9 cellular contexts compared by ENCODE assay signal in genomic region chr5:109407913-109408312, GRCh38. TPM values are rescaled to one million over a fixed set of nuclear protein-coding genes. Genes with fewer than 3 reads are reported as not detected.
DNase-seq lines count a peak whose midpoint lies in the region; ATAC-seq, FAIRE-seq and TF ChIP-seq lines count a peak whose summit lies in the region.
"Had no signal": no experiment of that assay in that cellular context is flagged by ENCODE, and none has a peak within 500 bp of the region (broad histone marks: within the 10 kb centered on the region; RNA-seq: fewer than 3 reads in every experiment).

No MANE protein-coding gene starts in this region.

- H3K9me3 ChIP-seq in PC-9 (ENCODE audit: insufficient read depth, low read depth) = 0 out of 2 replicates have a peak, but pooled peaks cover 3% of the 10 kb centered on the region

- DNase-seq in GM20000 (ENCODE audit: low spot score) (peak; percentile 9), PC-9 (no peak), hypothalamus (lab: John Stamatoyannopoulos, UW) (no peak), UCSD-AML1 (lab: John Stamatoyannopoulos, UW; ENCODE audit: unreplicated experiment) (no peak), G401 (ENCODE audit: low spot score) (no peak)

- peaks cover 56% of the 10 kb centered on the region for H3K79me2 ChIP-seq in PC-9 (ENCODE audit: low read depth)

- no peaks in the 10 kb centered on the region for H3K27me3 ChIP-seq in PC-9 (ENCODE audit: insufficient read depth, low read depth)
- H3K27me3 ChIP-seq in rectal smooth muscle tissue (ENCODE audit: control insufficient read depth, insufficient read depth, low read length) = no peaks in the 10 kb centered on the region

- POLR2A ChIA-PET in PC-9 (lab: Charles Lee; ENCODE audit: unreplicated experiment) = interaction anchor here (0.6 kb wide), 1 partner anchor 509 kb away, joined by 4 read pairs; no protein-coding TSS in a partner anchor

- H3K4me3 ChIP-seq in PC-9 = peak overlapping the region; percentile 63; the same call in 1 of the 2 replicates
- peak overlapping the region; percentile 99 for H3K4me3 ChIP-seq in rectal smooth muscle tissue (ENCODE audit: low read length)

- TF ChIP-seq CTCF in GM20000 (IDR thresholded peaks at IDR 0.05; ENCODE audit: extremely low read depth, missing control alignments) = no peak
- no peak for TF ChIP-seq CTCF in PC-9 (conservative IDR thresholded peaks at IDR 0.05)

- no peak for ATAC-seq in HG03196 (IDR thresholded peaks at IDR 0.05; ENCODE audit: unreplicated experiment)
- ATAC-seq: esophagus mucosa had no signal

- peaks cover 34% of the 10 kb centered on the region for H3K4me1 ChIP-seq in PC-9 (replicated peaks; ENCODE audit: insufficient read depth)
- peaks cover 26% of the 10 kb centered on the region for H3K4me1 ChIP-seq in rectal smooth muscle tissue (ENCODE audit: control insufficient read depth, insufficient read depth, low read length)

- in situ Hi-C loops in G401 (cut with HindIII; ENCODE audit: low sequenced_read_pairs) = no loop called here

- no peak overlapping the region for H2AFZ ChIP-seq in PC-9

- no peak overlapping the region for H3K9ac ChIP-seq in rectal smooth muscle tissue (ENCODE audit: low read length)

- no TSS peak for BruUV-seq in PC-9 (replicated peaks; lab: Mats Ljungman, UMichigan)

- intact Hi-C loops in PC-9 (cut with micrococcal nuclease; ENCODE audit: unreplicated experiment) = no loop called here

- CTCF ChIA-PET in PC-9 (lab: Charles Lee) = no interaction called here

- H3F3A ChIP-seq in PC-9 (ENCODE audit: insufficient read depth, low read depth) = peaks cover 29% of the 10 kb centered on the region

- no peak overlapping the region for H3K27ac ChIP-seq in PC-9
- no peak overlapping the region for H3K27ac ChIP-seq in rectal smooth muscle tissue (ENCODE audit: low read depth, low read length)

- H3K9me2 ChIP-seq in PC-9 (ENCODE audit: insufficient read depth) = no peaks in the 10 kb centered on the region

- peak overlapping the region; percentile 85 for H3K4me2 ChIP-seq in PC-9

- no peaks in the 10 kb centered on the region for H4K20me1 ChIP-seq in PC-9 (ENCODE audit: insufficient read depth)

- H3K36me3 ChIP-seq in PC-9 (ENCODE audit: low read depth) (no peaks in the 10 kb centered on the region), rectal smooth muscle tissue (ENCODE audit: control insufficient read depth, insufficient read depth, low read length) (no peaks in the 10 kb centered on the region)

- peak; percentile 33 for FAIRE-seq in endometrium (lab: Jason Lieb, UNC)

RNA-seq across cellular contexts. Expression of gene PJA2, which starts 1.9 kb away (rescaled TPM):
- total RNA-seq in PC-9 (2021) = 23.0 and 29.9 TPM in 2 replicates
- 31.4 and 39.3 TPM in 2 replicates for total RNA-seq in G401 (2014; rRNA removed; shearing (Covaris generic))
